Comparison of ENCODE assay signal across 8 cellular contexts in the genomic region with DNA sequence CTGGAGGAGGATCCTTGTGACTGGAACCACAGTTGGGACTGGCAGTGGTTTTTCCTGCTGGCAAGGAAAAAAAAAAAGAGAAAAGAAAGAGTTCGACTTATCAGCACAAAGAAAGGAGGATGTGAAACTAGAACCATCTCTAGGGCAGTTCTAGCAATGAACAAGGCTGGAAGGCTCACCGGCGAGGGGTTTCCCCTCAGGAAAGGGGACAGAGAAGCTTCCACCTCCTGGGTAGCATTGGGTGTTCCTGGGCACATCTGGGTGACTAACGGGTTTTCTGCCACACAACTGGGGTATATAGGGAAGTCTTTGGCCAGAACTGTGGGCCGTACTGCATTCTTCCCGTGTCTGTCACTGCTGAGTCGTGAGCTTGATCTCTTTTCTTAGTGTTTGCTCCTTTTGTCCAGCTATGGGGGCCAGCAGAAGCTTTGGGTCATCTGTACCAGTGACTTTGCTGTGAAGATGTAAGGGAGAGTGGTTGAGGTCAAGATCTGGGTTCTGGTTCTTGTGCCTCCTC.
DNase-seq lines count a peak whose midpoint lies in the region; ATAC-seq and TF ChIP-seq lines count a peak whose summit lies in the region.

No MANE protein-coding gene starts in this region.

- H3K36me3 Mint-ChIP-seq in Calu3 (ENCODE audit: insufficient read depth, unreplicated experiment) (peaks cover 17% of the 10 kb centered on the region), neural progenitor cell (peaks cover under 1% of the 10 kb centered on the region)

- ATAC-seq in GM21360 (IDR thresholded peaks at IDR 0.05; ENCODE audit: unreplicated experiment) (peak; percentile 76), HG03460 (IDR thresholded peaks at IDR 0.05; ENCODE audit: unreplicated experiment) (peak; percentile 82)

- DNase-seq in Calu3 (no peak), neural progenitor cell (ENCODE audit: low spot score) (no peak), WERI-Rb-1 (no peak), amniotic stem cell (lab: John Stamatoyannopoulos, UW) (no peak), UCSD-AML1 (lab: John Stamatoyannopoulos, UW; ENCODE audit: unreplicated experiment) (no peak)
- peak; percentile 11 to 15 for DNase-seq in activated CD4-positive, alpha-beta T cell treated with anti-CD3 and anti-CD28 coated beads, Interleukin-2, amount 50 U/mL, for 4 hours

- no peaks in the 10 kb centered on the region for H3K9me3 ChIP-seq in neural progenitor cell (ENCODE audit: low read depth)
- H3K9me3 ChIP-seq in WERI-Rb-1 (ENCODE audit: severe bottlenecking): no peaks in the 10 kb centered on the region

- H3K27ac ChIP-seq in neural progenitor cell (no peak overlapping the region), WERI-Rb-1 (no peak overlapping the region)

- H3K4me2 ChIP-seq in neural progenitor cell: no peak overlapping the region

- BruUV-seq in Calu3 (replicated peaks; lab: Mats Ljungman, UMichigan): no TSS peak

- no peaks in the 10 kb centered on the region for H3K79me2 ChIP-seq in neural progenitor cell (ENCODE audit: low read depth)

- H3F3A ChIP-seq in neural progenitor cell (ENCODE audit: low read depth): peaks cover 25% of the 10 kb centered on the region

- CTCF ChIA-PET in Calu3 (lab: Charles Lee): interaction anchor here (0.6 to 2.1 kb wide), 5 partner anchors 114 to 184 kb away, joined by 3 to 6 read pairs (median 3); no protein-coding TSS in a partner anchor

- TF ChIP-seq CTCF in Calu3 (IDR thresholded peaks at IDR 0.05; ENCODE audit: unreplicated experiment) (no peak), neural progenitor cell (IDR thresholded peaks at IDR 0.05) (no peak), WERI-Rb-1 (IDR thresholded peaks at IDR 0.05; ENCODE audit: low read depth, low read length) (no peak)

- peaks cover 22% of the 10 kb centered on the region for H3K4me1 ChIP-seq in neural progenitor cell

- no peak overlapping the region for H3K4me3 ChIP-seq in neural progenitor cell
- H3K4me3 ChIP-seq in WERI-Rb-1 (ENCODE audit: low read depth, low read length): no peak overlapping the region

- H3K27me3 Mint-ChIP-seq in Calu3 (ENCODE audit: unreplicated experiment) (no peaks in the 10 kb centered on the region), neural progenitor cell (ENCODE audit: insufficient read depth, low read depth) (peaks cover 2% of the 10 kb centered on the region)

- H3K9me3 Mint-ChIP-seq in Calu3 (ENCODE audit: low read depth, unreplicated experiment): no peaks in the 10 kb centered on the region
- H3K9me3 Mint-ChIP-seq in neural progenitor cell: no peaks in the 10 kb centered on the region

- H2AFZ ChIP-seq in neural progenitor cell (replicated peaks): no peak overlapping the region

- H3K4me1 Mint-ChIP-seq in Calu3 (ENCODE audit: low read depth, unreplicated experiment): peaks cover 90% of the 10 kb centered on the region
- H3K4me1 Mint-ChIP-seq in neural progenitor cell: peaks cover 47% of the 10 kb centered on the region

- no peaks in the 10 kb centered on the region for H3K27me3 ChIP-seq in neural progenitor cell
- H3K27me3 ChIP-seq in WERI-Rb-1 (ENCODE audit: insufficient read depth, low read depth, severe bottlenecking): no peaks in the 10 kb centered on the region

- H3K9ac ChIP-seq in neural progenitor cell: no peak overlapping the region

- H4K20me1 ChIP-seq in neural progenitor cell (ENCODE audit: low read depth): peaks cover 54% of the 10 kb centered on the region

- H3K4me3 Mint-ChIP-seq in Calu3 (ENCODE audit: low read depth, unreplicated experiment) (no peak overlapping the region), neural progenitor cell (no peak overlapping the region)

- H3K27ac Mint-ChIP-seq in Calu3 (ENCODE audit: unreplicated experiment): peak overlapping the region; percentile 43
- peak overlapping the region; percentile 78 for H3K27ac Mint-ChIP-seq in neural progenitor cell

- intact Hi-C loops in Calu3 (cut with micrococcal nuclease; ENCODE audit: unreplicated experiment): no loop called here

- no peaks in the 10 kb centered on the region for H3K36me3 ChIP-seq in neural progenitor cell
- H3K36me3 ChIP-seq in WERI-Rb-1: no peaks in the 10 kb centered on the region

Comparison
In these comparisons a context has a peak if more than half of its experiments do, and no peak if none do; other contexts are left out.
1. DNase-seq: peak in activated CD4-positive, alpha-beta T cell treated with anti-CD3 and anti-CD28 coated beads, Interleukin-2, amount 50 U/mL, for 4 hours (2 of 2); none in Calu3 (single experiment), neural progenitor cell (single experiment), WERI-Rb-1 (single experiment), amniotic stem cell (single experiment) and UCSD-AML1 (single experiment).